ENCODE assay signal across 7 cellular contexts in genomic region chr9:1284727-1285126, GRCh38.
"Had no signal": no experiment of that assay in that cellular context is flagged by ENCODE, and none has a peak within 500 bp of the region (broad histone marks: within the 10 kb centered on the region; RNA-seq: fewer than 3 reads in every experiment).

No MANE protein-coding gene starts in this region.

- FAIRE-seq: G401.6, GM12891, GM12892, GM18507, GM19239 had no signal

- DNase-seq: GDM1, GF-D8 had no signal
